ENCODE assay signal across 1 cellular context in the genomic region with DNA sequence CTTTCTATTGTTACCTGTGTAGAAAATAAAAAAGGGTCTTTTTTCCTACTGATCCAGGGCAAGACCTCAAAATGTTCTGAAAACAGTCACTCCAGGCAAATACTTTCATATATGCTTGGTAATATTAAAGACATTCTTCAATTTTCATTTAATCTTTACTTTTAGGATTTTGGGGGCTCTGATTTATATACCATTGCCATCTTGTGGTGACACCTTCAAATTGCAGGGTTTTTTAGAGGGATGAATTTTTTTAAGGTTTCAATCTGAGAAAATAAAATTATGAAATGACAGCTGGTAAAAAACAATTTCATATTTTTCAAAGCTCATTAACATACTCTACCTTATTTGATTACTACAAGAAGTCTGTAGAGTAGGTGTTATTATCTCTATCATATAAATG.
TF ChIP-seq lines count a peak whose summit lies in the region.

No MANE protein-coding gene starts in this region.

TF ChIP-seq in IMR-90, 13 proteins besides CTCF, POLR2A, EP300 and RAD21 (continued from another document):
- TF ChIP-seq, protein P1, sequence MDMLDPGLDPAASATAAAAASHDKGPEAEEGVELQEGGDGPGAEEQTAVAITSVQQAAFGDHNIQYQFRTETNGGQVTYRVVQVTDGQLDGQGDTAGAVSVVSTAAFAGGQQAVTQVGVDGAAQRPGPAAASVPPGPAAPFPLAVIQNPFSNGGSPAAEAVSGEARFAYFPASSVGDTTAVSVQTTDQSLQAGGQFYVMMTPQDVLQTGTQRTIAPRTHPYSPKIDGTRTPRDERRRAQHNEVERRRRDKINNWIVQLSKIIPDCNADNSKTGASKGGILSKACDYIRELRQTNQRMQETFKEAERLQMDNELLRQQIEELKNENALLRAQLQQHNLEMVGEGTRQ (IDR thresholded peaks at IDR 0.05; ENCODE audit: low read depth, low read length), result no peak
- no peak for TF ChIP-seq RCOR1 (IDR thresholded peaks at IDR 0.05; ENCODE audit: insufficient replicate concordance, low read length)
- no peak for TF ChIP-seq MAZ (IDR thresholded peaks at IDR 0.05; ENCODE audit: borderline replicate concordance, low read depth, low read length)
- TF ChIP-seq BHLHE40 (IDR thresholded peaks at IDR 0.05; ENCODE audit: low read depth, low read length), result no peak
- TF ChIP-seq CHD1 (IDR thresholded peaks at IDR 0.05; ENCODE audit: low read depth, low read length), result no peak
- TF ChIP-seq NFE2L2 (IDR thresholded peaks at IDR 0.05; ENCODE audit: low read depth, low read length), result no peak
- TF ChIP-seq CEBPB (IDR thresholded peaks at IDR 0.05; ENCODE audit: low read depth, low read length), result no peak
- no peak for TF ChIP-seq MAFK (IDR thresholded peaks at IDR 0.05; ENCODE audit: low read depth, low read length)
- no peak for TF ChIP-seq RFX5 (IDR thresholded peaks at IDR 0.05; ENCODE audit: low read depth, low read length)
- no peak for TF ChIP-seq MXI1 (IDR thresholded peaks at IDR 0.05; ENCODE audit: borderline replicate concordance, low read depth, low read length)
- TF ChIP-seq, protein P2, sequence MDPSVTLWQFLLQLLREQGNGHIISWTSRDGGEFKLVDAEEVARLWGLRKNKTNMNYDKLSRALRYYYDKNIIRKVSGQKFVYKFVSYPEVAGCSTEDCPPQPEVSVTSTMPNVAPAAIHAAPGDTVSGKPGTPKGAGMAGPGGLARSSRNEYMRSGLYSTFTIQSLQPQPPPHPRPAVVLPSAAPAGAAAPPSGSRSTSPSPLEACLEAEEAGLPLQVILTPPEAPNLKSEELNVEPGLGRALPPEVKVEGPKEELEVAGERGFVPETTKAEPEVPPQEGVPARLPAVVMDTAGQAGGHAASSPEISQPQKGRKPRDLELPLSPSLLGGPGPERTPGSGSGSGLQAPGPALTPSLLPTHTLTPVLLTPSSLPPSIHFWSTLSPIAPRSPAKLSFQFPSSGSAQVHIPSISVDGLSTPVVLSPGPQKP (IDR thresholded peaks at IDR 0.05; ENCODE audit: borderline replicate concordance, low read depth, low read length), result no peak
- TF ChIP-seq FOS (IDR thresholded peaks at IDR 0.05; ENCODE audit: low read depth, low read length), result no peak
